Comparison of ENCODE assay signal across 10 cellular contexts in genomic region chrX:20333672-20334071, GRCh38.
"Had no signal": no experiment of that assay in that cellular context is flagged by ENCODE, and none has a peak within 500 bp of the region (broad histone marks: within the 10 kb centered on the region; RNA-seq: fewer than 3 reads in every experiment).

No MANE protein-coding gene starts in this region.

- DNase-seq: activated B cell treated with CpG ODN at 0.5 μM for 24 hours; activated CD8-positive, alpha-beta memory T cell treated with anti-CD3 and anti-CD28 coated beads for 24 hours; activated gamma-delta T cell; adrenal gland; foreskin melanocyte; head of caudate nucleus; kidney glomerular epithelial cell; mesendoderm; natural killer cell; SW 1271 had no signal

- H3K27ac Mint-ChIP-seq: activated B cell treated with CpG ODN at 0.5 μM for 24 hours, natural killer cell had no signal

- H3K27me3 Mint-ChIP-seq: activated B cell treated with CpG ODN at 0.5 μM for 24 hours had no signal

- H3K4me3 Mint-ChIP-seq: activated B cell treated with CpG ODN at 0.5 μM for 24 hours, natural killer cell had no signal

- H3K36me3 Mint-ChIP-seq: natural killer cell had no signal

- H3K9me3 Mint-ChIP-seq: activated B cell treated with CpG ODN at 0.5 μM for 24 hours, natural killer cell had no signal

- ATAC-seq: natural killer cell had no signal

- H3K4me1 Mint-ChIP-seq: activated B cell treated with CpG ODN at 0.5 μM for 24 hours, natural killer cell had no signal
